In genomic region chr5:172778223-172778814, GRCh38 we compare ENCODE assay signal across 8 cellular contexts. TPM values are rescaled to one million over a fixed set of nuclear protein-coding genes. Genes with fewer than 3 reads are reported as not detected.
DNase-seq lines count a peak whose midpoint lies in the region; ATAC-seq and TF ChIP-seq lines count a peak whose summit lies in the region.

No MANE protein-coding gene starts in this region.

- TF ChIP-seq CTCF in KMS-11 (conservative IDR thresholded peaks at IDR 0.05; ENCODE audit: low read depth, low read length) = no peak
- TF ChIP-seq CTCF in mammary epithelial cell (conservative IDR thresholded peaks at IDR 0.05 in 1 of 2, IDR thresholded peaks at IDR 0.05 in 1 of 2; ENCODE audit: extremely low read depth in 1 of 2, insufficient read depth in 1 of 2, low read depth in 1 of 2, low read length in 2 of 2) = no peak
- TF ChIP-seq CTCF in endothelial cell (IDR thresholded peaks at IDR 0.05; ENCODE audit: unreplicated experiment) = no peak

- H3K4me1 ChIP-seq in BLaER1 (peaks cover 75% of the 10 kb centered on the region), KMS-11 (ENCODE audit: low read depth, poor library complexity, severe bottlenecking) (peaks cover 24% of the 10 kb centered on the region), mammary epithelial cell (ENCODE audit: insufficient read depth, low read length) (peaks cover 40% of the 10 kb centered on the region)

- BruUV-seq in mammary epithelial cell (replicated peaks; lab: Mats Ljungman, UMichigan) = TSS peak; percentile 69

- H3K36me3 ChIP-seq in BLaER1 (no peaks in the 10 kb centered on the region), KMS-11 (ENCODE audit: insufficient read depth) (no peaks in the 10 kb centered on the region), mammary epithelial cell (ENCODE audit: insufficient read depth, low read length) (no peaks in the 10 kb centered on the region)

- no peaks in the 10 kb centered on the region for H3K79me2 ChIP-seq in KMS-11 (ENCODE audit: insufficient read depth, low read depth)
- H3K79me2 ChIP-seq in mammary epithelial cell (ENCODE audit: insufficient read depth, low read length) = no peaks in the 10 kb centered on the region

- H2AFZ ChIP-seq in KMS-11 (ENCODE audit: low read depth) (no peak overlapping the region), mammary epithelial cell (ENCODE audit: low read depth, low read length) (no peak overlapping the region)

- H3K4me3 Mint-ChIP-seq in naive B cell = peak overlapping the region in 4 of 8 donors; percentile 62 to 84 (median 78)
- no peak overlapping the region for H3K4me3 Mint-ChIP-seq in endothelial cell (ENCODE audit: unreplicated experiment)

- H4K20me1 ChIP-seq in BLaER1 = no peaks in the 10 kb centered on the region
- H4K20me1 ChIP-seq in KMS-11 (ENCODE audit: insufficient read depth) = no peaks in the 10 kb centered on the region
- no peaks in the 10 kb centered on the region for H4K20me1 ChIP-seq in mammary epithelial cell (ENCODE audit: insufficient read depth, low read length)

- H3K27me3 Mint-ChIP-seq in naive B cell (no peaks in the 10 kb centered on the region), endothelial cell (ENCODE audit: unreplicated experiment) (peaks cover 5% of the 10 kb centered on the region)

- dilution Hi-C loops in mammary epithelial cell (cut with HindIII; ENCODE audit: low sequenced_read_pairs) = loop anchor here (5.0 kb wide), 1 partner anchor 39 kb away; no protein-coding TSS in a partner anchor

- no peaks in the 10 kb centered on the region for H3K9me3 ChIP-seq in BLaER1
- H3K9me3 ChIP-seq in mammary epithelial cell (replicated peaks; ENCODE audit: insufficient read depth, low read length) = no peaks in the 10 kb centered on the region

- intact Hi-C loops in mammary epithelial cell (cut with micrococcal nuclease) = no loop called here

- DNase-seq in mammary epithelial cell (peak; percentile 97), naive B cell (no peak), NCI-H128 (lab: John Stamatoyannopoulos, UW; ENCODE audit: unreplicated experiment) (no peak), endothelial cell (ENCODE audit: low spot score) (no peak), NOMO-1 (lab: John Stamatoyannopoulos, UW; ENCODE audit: unreplicated experiment in 2 of 2) (no peak)

- H3K27ac Mint-ChIP-seq in naive B cell (peak overlapping the region; percentile 93 to 100 (median 98)), endothelial cell (ENCODE audit: unreplicated experiment) (no peak overlapping the region)

- H3K27ac ChIP-seq in BLaER1 (peak overlapping the region; percentile 40), KMS-11 (peak overlapping the region; percentile 48), mammary epithelial cell (ENCODE audit: insufficient read depth, low read depth, low read length) (peak overlapping the region; percentile 97)

- ATAC-seq in naive B cell (ENCODE audit: low read depth in 2 of 2) (no peak), HG03354 (IDR thresholded peaks at IDR 0.05; ENCODE audit: poor library complexity, severe bottlenecking, unreplicated experiment) (no peak)

- H3K4me2 ChIP-seq in BLaER1 (peak overlapping the region; percentile 87), KMS-11 (0 out of 2 replicates have a peak overlapping the region, but pooled peaks have one; percentile 52), mammary epithelial cell (ENCODE audit: insufficient read depth, low read depth, low read length) (peak overlapping the region; percentile 67)

- CTCF ChIA-PET in mammary epithelial cell (lab: Charles Lee; ENCODE audit: low non-redundant PET) = no interaction called here

- in situ Hi-C loops in mammary epithelial cell (cut with MboI; ENCODE audit: low sequenced_read_pairs in 2 of 2) = loop anchor here in 1 of 2 donors (5.0 to 10.0 kb wide), 2 partner anchors 54 to 86 kb away; partner anchors contain the start of gene ERGIC1

- peaks cover 24 to 36% (median 28%) of the 10 kb centered on the region in 3 donors for H3K4me1 Mint-ChIP-seq in naive B cell
- peaks cover 2% of the 10 kb centered on the region for H3K4me1 Mint-ChIP-seq in endothelial cell (ENCODE audit: unreplicated experiment)

- H3K9ac ChIP-seq in BLaER1 (no peak overlapping the region), KMS-11 (no peak overlapping the region), mammary epithelial cell (ENCODE audit: insufficient read depth, low read length) (peak overlapping the region; percentile 94)

- WGBS in mammary epithelial cell (ENCODE audit: low coverage, missing lambda C conversion rate) = 70% methylated on average over 7 of the region's 7 CpGs

- H3K4me3 ChIP-seq in BLaER1 (no peak overlapping the region), KMS-11 (IDR thresholded peaks at IDR 0.05; ENCODE audit: insufficient read depth, low read depth, low read length) (no peak overlapping the region), mammary epithelial cell (replicated peaks in 1 of 3; ENCODE audit: insufficient read depth in 1 of 3, low read depth in 2 of 3, low read length in 3 of 3) (no peak overlapping the region)

- H3K27me3 ChIP-seq in BLaER1 (no peaks in the 10 kb centered on the region), KMS-11 (ENCODE audit: insufficient read depth, low read depth) (no peaks in the 10 kb centered on the region), mammary epithelial cell (ENCODE audit: insufficient read depth, low read length) (no peaks in the 10 kb centered on the region)

- H3K9me3 Mint-ChIP-seq in naive B cell = no peaks in the 10 kb centered on the region
- no peaks in the 10 kb centered on the region for H3K9me3 Mint-ChIP-seq in endothelial cell (ENCODE audit: unreplicated experiment)

- H3K36me3 Mint-ChIP-seq in naive B cell (no peaks in the 10 kb centered on the region), endothelial cell (ENCODE audit: low read depth, unreplicated experiment) (no peaks in the 10 kb centered on the region)

RNA-seq across cellular contexts. Expression of gene DUSP1, which starts 7.3 kb away (rescaled TPM):
- total RNA-seq in mammary epithelial cell (10 to 100 TPM; 20.7 to 28.8 TPM), endothelial cell (ENCODE audit: unreplicated experiment) (25.3 TPM)
- polyA plus RNA-seq in mammary epithelial cell (19.1 TPM), naive B cell (ENCODE audit: low read depth in 6 of 6) (1,000 to 10,000 TPM; 1,129 to 3,568 (median 2,122) TPM)
- 22.7 TPM for polyA minus RNA-seq in mammary epithelial cell

RNA-seq across cellular contexts. Expression of gene ERGIC1, which starts 55.7 kb away (rescaled TPM):
- total RNA-seq in mammary epithelial cell (10 to 100 TPM; 58.8 to 98.6 TPM), endothelial cell (ENCODE audit: unreplicated experiment) (67.1 TPM)
- polyA plus RNA-seq in mammary epithelial cell (111 TPM), naive B cell (ENCODE audit: low read depth in 6 of 6) (10 to 100 TPM; 53.2 to 86.1 (median 64.4) TPM)
- polyA minus RNA-seq in mammary epithelial cell = 158 TPM

Comparison
In these comparisons a context has a peak if more than half of its experiments do, and no peak if none do; other contexts are left out.
1. H3K27ac ChIP-seq: peak in every context shown above with its lines; median percentile 97 in mammary epithelial cell; 48 in KMS-11; 40 in BLaER1.